Comparison of ENCODE assay signal across 8 cellular contexts in genomic region chr12:122423258-122424165, GRCh38. TPM values are rescaled to one million over a fixed set of nuclear protein-coding genes. Genes with fewer than 3 reads are reported as not detected.
DNase-seq lines count a peak whose midpoint lies in the region; ATAC-seq lines count a peak whose summit lies in the region.

No MANE protein-coding gene starts in this region.

- H3K4me3 ChIP-seq in BLaER1 treated with 17β-estradiol and CSF1 and Interleukin-3, amounts not matched to agents 10 nM and 100 nM = peak overlapping the region; percentile 78 to 97 (median 92)
- peak overlapping the region; percentile 63 for H3K4me3 ChIP-seq in H7 (ENCODE audit: insufficient read depth, low read depth, low read length)
- H3K4me3 ChIP-seq in mononuclear cell (ENCODE audit: low read length) = peak overlapping the region; percentile 49
- peak overlapping the region; percentile 92 for H3K4me3 ChIP-seq in urinary bladder (ENCODE audit: low read depth, low read length)

- in situ Hi-C loops in SK-MEL-5 (cut with HindIII; ENCODE audit: low pct_unique_long_range_greater_than_20kb, low sequenced_read_pairs) = no loop called here

- no peaks in the 10 kb centered on the region for H3K9me3 ChIP-seq in BLaER1 treated with 17β-estradiol and CSF1 and Interleukin-3, amounts not matched to agents 10 nM and 100 nM (replicated peaks in 1 of 11)
- no peaks in the 10 kb centered on the region for H3K9me3 ChIP-seq in mononuclear cell (ENCODE audit: low read depth, low read length)

- peaks cover 14 to 20% of the 10 kb centered on the region in 2 donors for H3K4me1 Mint-ChIP-seq in effector memory CD8-positive, alpha-beta T cell (ENCODE audit: low read depth in 2 of 2)

- no peak for ATAC-seq in effector memory CD8-positive, alpha-beta T cell (replicated peaks)
- ATAC-seq in GM18909 (IDR thresholded peaks at IDR 0.05; ENCODE audit: poor library complexity, unreplicated experiment) = no peak

- peaks cover 0 to 6% (median 0%) of the 10 kb centered on the region in 11 experiments; a peak in 2 of 22 replicates for H3K36me3 ChIP-seq in BLaER1 treated with 17β-estradiol and CSF1 and Interleukin-3, amounts not matched to agents 10 nM and 100 nM
- H3K36me3 ChIP-seq in H7 (replicated peaks; ENCODE audit: control insufficient read depth, insufficient read depth, low read length) (no peaks in the 10 kb centered on the region), urinary bladder (ENCODE audit: insufficient read depth) (no peaks in the 10 kb centered on the region)

- H3K9me3 Mint-ChIP-seq in effector memory CD8-positive, alpha-beta T cell = no peaks in the 10 kb centered on the region

- peaks cover 4% of the 10 kb centered on the region for H3K36me3 Mint-ChIP-seq in effector memory CD8-positive, alpha-beta T cell (ENCODE audit: insufficient read depth)

- H3K4me3 Mint-ChIP-seq in effector memory CD8-positive, alpha-beta T cell = peak overlapping the region; percentile 85 to 89

- H4K20me1 ChIP-seq in BLaER1 treated with 17β-estradiol and CSF1 and Interleukin-3, amounts not matched to agents 10 nM and 100 nM = peaks cover 9 to 27% (median 24%) of the 10 kb centered on the region in 11 experiments; a peak in 18 of 22 replicates

- H3K27ac ChIP-seq in BLaER1 treated with 17β-estradiol and CSF1 and Interleukin-3, amounts not matched to agents 10 nM and 100 nM = peak overlapping the region; percentile 90 to 99 (median 95); a peak in 20 of 22 replicates
- H3K27ac ChIP-seq in urinary bladder (ENCODE audit: low read depth) = peak overlapping the region; percentile 86

- no peaks in the 10 kb centered on the region for H3K27me3 Mint-ChIP-seq in effector memory CD8-positive, alpha-beta T cell

- peaks cover 0 to 7% (median 0%) of the 10 kb centered on the region in 11 experiments; a peak in 4 of 22 replicates for H3K27me3 ChIP-seq in BLaER1 treated with 17β-estradiol and CSF1 and Interleukin-3, amounts not matched to agents 10 nM and 100 nM
- no peaks in the 10 kb centered on the region; the same call in 1 of the 2 replicates for H3K27me3 ChIP-seq in H7 (ENCODE audit: control insufficient read depth, insufficient read depth, low read length)
- H3K27me3 ChIP-seq in mononuclear cell (ENCODE audit: insufficient read depth, low read length) = no peaks in the 10 kb centered on the region

- DNase-seq in H7 (peak; percentile 70), SK-MEL-5 (ENCODE audit: low read depth, low spot score) (peak; percentile 75)
- no peak for DNase-seq in effector memory CD8-positive, alpha-beta T cell
- DNase-seq in stimulated activated CD4-positive, alpha-beta T cell treated with anti-CD3 and anti-CD28 coated beads, Interleukin-4, amount 100 ng/mL, for 4 hours = no peak

- peaks cover 30 to 47% (median 40%) of the 10 kb centered on the region in 10 experiments for H3K4me1 ChIP-seq in BLaER1 treated with 17β-estradiol and CSF1 and Interleukin-3, amounts not matched to agents 10 nM and 100 nM
- peaks cover 31% of the 10 kb centered on the region for H3K4me1 ChIP-seq in mononuclear cell (ENCODE audit: insufficient read depth, low read length)
- no peaks in the 10 kb centered on the region for H3K4me1 ChIP-seq in urinary bladder (ENCODE audit: insufficient read depth)

- H3K27ac Mint-ChIP-seq in effector memory CD8-positive, alpha-beta T cell = peak overlapping the region; percentile 88

- H3K4me2 ChIP-seq in BLaER1 treated with 17β-estradiol and CSF1 and Interleukin-3, amounts not matched to agents 10 nM and 100 nM = peak overlapping the region; percentile 95 to 100 (median 98)

- 13% methylated on average over 21 of the region's 21 CpGs for WGBS in urinary bladder

- peak overlapping the region; percentile 93 to 100 (median 97) for H3K9ac ChIP-seq in BLaER1 treated with 17β-estradiol and CSF1 and Interleukin-3, amounts not matched to agents 10 nM and 100 nM

RNA-seq across cellular contexts. Expression of gene CLIP1, which starts 1.0 kb away (rescaled TPM):
- total RNA-seq in H7 (2014; rRNA removed; shearing (Covaris generic)) = 21.7 and 24.8 TPM in 2 replicates
- total RNA-seq in SK-MEL-5 (2014; rRNA removed; shearing (Covaris generic)) = 70.3 and 84.2 TPM in 2 replicates
- 62.9 and 88.6 TPM in 2 replicates for polyA plus RNA-seq in SK-MEL-5 (2015; cell fraction: cytosol; rRNA removed)
- 87.6 and 88.7 TPM in 2 replicates for polyA plus RNA-seq in SK-MEL-5 (2015; cell fraction: nucleus; rRNA removed)
- total RNA-seq in mononuclear cell (65.8 TPM), urinary bladder (69.2 TPM)
- 53.4 TPM for polyA plus RNA-seq in urinary bladder

Comparison
In these comparisons a context has a peak if more than half of its experiments do, and no peak if none do; other contexts are left out.
1. DNase-seq: peak in H7 (single experiment) and SK-MEL-5 (single experiment); none in effector memory CD8-positive, alpha-beta T cell (0 of 3) and stimulated activated CD4-positive, alpha-beta T cell treated with anti-CD3 and anti-CD28 coated beads, Interleukin-4, amount 100 ng/mL, for 4 hours (0 of 2).
2. Peak in every context shown above with its lines, with median percentiles within 50 percentile points of each other: H3K4me3 ChIP-seq.